9 cellular contexts compared by ENCODE assay signal in the genomic region with DNA sequence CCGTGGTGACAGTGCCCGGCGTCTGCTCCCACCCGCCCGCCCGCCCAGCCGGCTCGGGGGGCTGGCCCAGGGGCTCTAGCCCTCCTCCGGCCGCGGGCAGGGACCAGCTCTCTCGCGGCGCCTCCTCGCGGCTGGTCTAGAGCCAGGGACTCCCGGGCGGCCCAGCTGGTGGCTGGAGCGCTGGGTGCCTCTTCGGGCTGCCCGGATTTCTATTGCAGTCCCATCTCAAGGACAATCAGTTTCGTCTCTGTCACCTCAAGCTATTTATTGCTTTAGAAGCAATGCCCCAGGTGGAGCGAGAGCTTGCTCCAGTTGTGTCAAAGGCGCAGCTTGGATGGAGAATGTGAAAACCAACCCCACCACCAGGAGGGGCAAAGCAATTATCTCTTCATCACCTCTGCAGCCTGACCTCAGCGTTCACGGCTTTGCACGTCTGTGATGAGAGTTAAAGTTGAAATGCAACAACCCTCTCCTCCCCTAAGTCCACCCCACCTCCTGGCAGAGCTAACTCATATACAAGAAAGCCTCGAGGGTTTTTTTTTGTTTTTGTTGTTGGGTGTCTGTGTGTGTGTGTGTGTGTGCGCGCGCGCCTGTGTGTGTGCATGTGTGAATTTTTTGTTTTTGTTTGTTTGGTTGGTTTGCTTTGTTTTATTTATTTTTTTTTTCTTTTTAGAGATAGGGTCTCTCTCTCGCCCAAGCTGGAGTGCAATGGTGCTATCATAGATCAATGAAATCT. TPM values are rescaled to one million over a fixed set of nuclear protein-coding genes. Genes with fewer than 3 reads are reported as not detected.
DNase-seq lines count a peak whose midpoint lies in the region; ATAC-seq and TF ChIP-seq lines count a peak whose summit lies in the region.
"Had no signal": no experiment of that assay in that cellular context is flagged by ENCODE, and none has a peak within 500 bp of the region (broad histone marks: within the 10 kb centered on the region; RNA-seq: fewer than 3 reads in every experiment).

ITGA8 (minus strand) TSS at position 24 of the 736 bp plus-strand sequence. CDS start 151 bp downstream, outside the sequence.

- H3K9me3 ChIP-seq in ectodermal cell (ENCODE audit: control insufficient read depth, low read length) (no peaks in the 10 kb centered on the region), mucosa of stomach (ENCODE audit: control insufficient read depth, low read length) (no peaks in the 10 kb centered on the region)

- no peak for ATAC-seq in GM18870 (IDR thresholded peaks at IDR 0.05; ENCODE audit: unreplicated experiment)

- 17 to 19% methylated on average over 33 of the region's 33 CpGs for WGBS in ectodermal cell, 2 experiments

- H3K36me3 ChIP-seq in ectodermal cell (ENCODE audit: control insufficient read depth, insufficient read depth, low read length) (no peaks in the 10 kb centered on the region), mucosa of stomach (ENCODE audit: control insufficient read depth, insufficient read depth, low read length) (no peaks in the 10 kb centered on the region)

- H3K4me1 ChIP-seq in ectodermal cell (ENCODE audit: control insufficient read depth, insufficient read depth, low read length) = no peaks in the 10 kb centered on the region
- H3K4me1 ChIP-seq in mucosa of stomach (ENCODE audit: control insufficient read depth, insufficient read depth, low read length) = no peaks in the 10 kb centered on the region

- no peak within 1 kb of the TSS for H3K27ac ChIP-seq in ectodermal cell (ENCODE audit: insufficient read depth, low read depth, low read length, poor library complexity, severe bottlenecking)

- H3K27me3 ChIP-seq in ectodermal cell (ENCODE audit: control insufficient read depth, insufficient read depth, low read length, poor library complexity, severe bottlenecking) = peaks cover 37% of the 10 kb centered on the region
- H3K27me3 ChIP-seq in mucosa of stomach (ENCODE audit: control insufficient read depth, insufficient read depth, low read length) = peaks cover 21% of the 10 kb centered on the region

- peak; percentile 62 for TF ChIP-seq CTCF in AG10803 (conservative IDR thresholded peaks at IDR 0.05; ENCODE audit: low read length)

- peak within 1 kb of the TSS; percentile 28 for H3K9ac ChIP-seq in mucosa of stomach (ENCODE audit: low read length)

- peak; percentile 33 for DNase-seq in AG10803 (ENCODE audit: low read depth)
- DNase-seq in KG1 (lab: John Stamatoyannopoulos, UW) = peak; percentile 19
- DNase-seq in stimulated activated CD4-positive, alpha-beta T cell treated with anti-CD3 and anti-CD28 coated beads, Interleukin-4, amount 100 ng/mL, for 24 hours = no peak
- no peak for DNase-seq in SIG-M5 (lab: John Stamatoyannopoulos, UW)
- no peak for DNase-seq in NCI-H187 treated with DMSO at 0.1 percent for 48 hours (lab: John Stamatoyannopoulos, UW)
- DNase-seq: activated T-cell treated with anti-CD3 and anti-CD28 coated beads, Interleukin-2, amount 50 U/mL, for 4 hours had no signal

- H3K4me3 ChIP-seq in AG10803 (ENCODE audit: low read length) (peak within 1 kb of the TSS; percentile 56), ectodermal cell (ENCODE audit: insufficient read depth, low read depth, low read length) (peak within 1 kb of the TSS; percentile 40), mucosa of stomach (ENCODE audit: low read length) (no peak within 1 kb of the TSS)

RNA-seq across cellular contexts. Expression of gene ITGA8, which starts in this region (rescaled TPM):
- polyA plus RNA-seq in ectodermal cell (2013, experiment 1 of 4) = 5.5 TPM
- 2.8 TPM for polyA plus RNA-seq in ectodermal cell (2013, experiment 2 of 4)
- 3.6 TPM for polyA plus RNA-seq in ectodermal cell (2013, experiment 3 of 4)
- 3.0 TPM for polyA plus RNA-seq in ectodermal cell (2013, experiment 4 of 4)

Comparison
In these comparisons a context has a peak if more than half of its experiments do, and no peak if none do; other contexts are left out.
1. DNase-seq: peak in AG10803 (single experiment) and KG1 (single experiment); none in stimulated activated CD4-positive, alpha-beta T cell treated with anti-CD3 and anti-CD28 coated beads, Interleukin-4, amount 100 ng/mL, for 24 hours (single experiment), SIG-M5 (single experiment) and NCI-H187 treated with DMSO at 0.1 percent for 48 hours (single experiment).